ENCODE assay signal across 8 cellular contexts in genomic region chr14:23551266-23552028, GRCh38. TPM values are rescaled to one million over a fixed set of nuclear protein-coding genes. Genes with fewer than 3 reads are reported as not detected.
DNase-seq lines count a peak whose midpoint lies in the region; ATAC-seq, FAIRE-seq and TF ChIP-seq lines count a peak whose summit lies in the region.

Gene ZFHX2 (minus strand): TSS chr14:23551765. CDS start chr14:23535325, 16,440 bp downstream.

- no TSS peak for BruUV-seq in endothelial cell of umbilical vein (replicated peaks; lab: Mats Ljungman, UMichigan)

- no peak for TF ChIP-seq POLR2A in endothelial cell of umbilical vein (IDR thresholded peaks at IDR 0.05; ENCODE audit: low read depth, low read length)

- intact Hi-C loops in endothelial cell of umbilical vein (cut with micrococcal nuclease) = no loop called here
- intact Hi-C loops in mucosa of descending colon (cut with DNase I, micrococcal nuclease) = no loop called here

- TF ChIP-seq CTCF in endothelial cell of umbilical vein (IDR thresholded peaks at IDR 0.05; ENCODE audit: extremely low read depth in 1 of 2, insufficient read depth in 1 of 2, low read depth in 1 of 2, low read length in 2 of 2) (no peak), mucosa of descending colon (IDR thresholded peaks at IDR 0.05) (no peak)

- H3K27me3 ChIP-seq in BLaER1 treated with 17β-estradiol and CSF1 and Interleukin-3, amounts not matched to agents 10 nM and 100 nM = no peaks in the 10 kb centered on the region
- H3K27me3 ChIP-seq in endothelial cell of umbilical vein (ENCODE audit: control insufficient read depth in 2 of 2, insufficient read depth in 2 of 2, low read length in 2 of 2) = peaks cover 23 to 25% of the 10 kb centered on the region in 2 experiments

- H3K9me1 ChIP-seq in endothelial cell of umbilical vein (replicated peaks; ENCODE audit: control insufficient read depth, extremely low read depth, insufficient read depth, low read length) = no peaks in the 10 kb centered on the region

- H3K36me3 ChIP-seq in BLaER1 treated with 17β-estradiol and CSF1 and Interleukin-3, amounts not matched to agents 10 nM and 100 nM = no peaks in the 10 kb centered on the region
- H3K36me3 ChIP-seq in endothelial cell of umbilical vein (ENCODE audit: control insufficient read depth in 2 of 2, extremely low read depth in 1 of 2, insufficient read depth in 2 of 2, low read length in 2 of 2) = no peaks in the 10 kb centered on the region
- no peaks in the 10 kb centered on the region for H3K36me3 ChIP-seq in mucosa of descending colon (ENCODE audit: low read depth)

- CTCF ChIA-PET in endothelial cell of umbilical vein (lab: Charles Lee) = interaction anchor here (0.7 to 1.5 kb wide), 6 partner anchors 8 to 81 kb away, joined by 3 to 4 read pairs (median 3); no protein-coding TSS in a partner anchor

- FAIRE-seq in endothelial cell of umbilical vein (lab: Jason Lieb, UNC) = peak; percentile 64

- dilution Hi-C loops in endothelial cell of umbilical vein (cut with MboI; ENCODE audit: extremely low pct_ligation_motif_present, low sequenced_read_pairs) = no loop called here

- H4K20me1 ChIP-seq in BLaER1 treated with 17β-estradiol and CSF1 and Interleukin-3, amounts not matched to agents 10 nM and 100 nM = no peaks in the 10 kb centered on the region
- H4K20me1 ChIP-seq in endothelial cell of umbilical vein (replicated peaks; ENCODE audit: control insufficient read depth, extremely low read depth, insufficient read depth, low read length) = no peaks in the 10 kb centered on the region

- H3K9me3 ChIP-seq in BLaER1 treated with 17β-estradiol and CSF1 and Interleukin-3, amounts not matched to agents 10 nM and 100 nM (replicated peaks in 1 of 11) = no peaks in the 10 kb centered on the region
- H3K9me3 ChIP-seq in endothelial cell of umbilical vein (replicated peaks; ENCODE audit: control insufficient read depth, insufficient read depth, low read length) = no peaks in the 10 kb centered on the region
- H3K9me3 ChIP-seq in mucosa of descending colon = no peaks in the 10 kb centered on the region

- DNase-seq in HUDEP-2 (lab: John Stamatoyannopoulos, UW; ENCODE audit: unreplicated experiment in 76 of 76) (peak in 66 of 76 experiments; percentile 17 to 80 (median 57)), NOMO-1 (lab: John Stamatoyannopoulos, UW; ENCODE audit: unreplicated experiment in 2 of 2) (peak; percentile 53 to 57), endothelial cell of umbilical vein (ENCODE audit: low read depth, low spot score) (peak; percentile 70), mucosa of descending colon (peak; percentile 86 to 91 (median 89))
- peak; percentile 61 to 64 (median 63) for DNase-seq in activated CD8-positive, alpha-beta memory T cell treated with anti-CD3 and anti-CD28 coated beads for 48 hours (ENCODE audit: low read depth in 2 of 3, low spot score in 2 of 3)
- DNase-seq in stimulated activated CD8-positive, alpha-beta memory T cell treated with anti-CD3 and anti-CD28 coated beads, Interleukin-2, amount 100 ng/mL, for 1 hour (ENCODE audit: low read depth in 2 of 2) = peak; percentile 38 to 39

- H3K4me3 ChIP-seq in BLaER1 treated with 17β-estradiol and CSF1 and Interleukin-3, amounts not matched to agents 10 nM and 100 nM = peak within 1 kb of the TSS; percentile 70 to 81 (median 76)
- H3K4me3 ChIP-seq in endothelial cell of umbilical vein (replicated peaks in 1 of 3; ENCODE audit: insufficient read depth in 1 of 3, low read depth in 1 of 3, low read length in 3 of 3) = peak within 1 kb of the TSS; percentile 47 to 84 (median 77)
- peak within 1 kb of the TSS; percentile 13 for H3K4me3 ChIP-seq in mucosa of descending colon

- peak within 1 kb of the TSS; percentile 97 for H2AFZ ChIP-seq in endothelial cell of umbilical vein (ENCODE audit: low read depth, low read length)

- POLR2A ChIA-PET in endothelial cell of umbilical vein (lab: Charles Lee) = interaction anchor here (0.7 kb wide), 1 partner anchor 16 kb away, joined by 5 read pairs; no protein-coding TSS in a partner anchor

- peak within 1 kb of the TSS; percentile 45 to 71 (median 62); a peak in 19 of 22 replicates for H3K27ac ChIP-seq in BLaER1 treated with 17β-estradiol and CSF1 and Interleukin-3, amounts not matched to agents 10 nM and 100 nM
- H3K27ac ChIP-seq in endothelial cell of umbilical vein (ENCODE audit: insufficient read depth, low read depth, low read length) = no peak within 1 kb of the TSS

- ATAC-seq in GM19455 (IDR thresholded peaks at IDR 0.05; ENCODE audit: unreplicated experiment) (peak; percentile 45), mucosa of descending colon (peak; percentile 77)

- H3K79me2 ChIP-seq in endothelial cell of umbilical vein (ENCODE audit: control insufficient read depth, insufficient read depth, low read length) = peaks cover 2% of the 10 kb centered on the region

- H3K4me1 ChIP-seq in BLaER1 treated with 17β-estradiol and CSF1 and Interleukin-3, amounts not matched to agents 10 nM and 100 nM = peaks cover 31 to 40% (median 34%) of the 10 kb centered on the region in 10 experiments
- H3K4me1 ChIP-seq in endothelial cell of umbilical vein (ENCODE audit: control insufficient read depth, extremely low read depth, insufficient read depth, low read length) = peaks cover 12% of the 10 kb centered on the region
- peaks cover 9% of the 10 kb centered on the region for H3K4me1 ChIP-seq in mucosa of descending colon (ENCODE audit: low read depth)

- peak within 1 kb of the TSS; percentile 66 to 81 (median 75) for H3K9ac ChIP-seq in BLaER1 treated with 17β-estradiol and CSF1 and Interleukin-3, amounts not matched to agents 10 nM and 100 nM
- H3K9ac ChIP-seq in endothelial cell of umbilical vein (replicated peaks; ENCODE audit: extremely low read depth, insufficient read depth, low read length) = peak within 1 kb of the TSS; percentile 12

- H3K4me2 ChIP-seq in BLaER1 treated with 17β-estradiol and CSF1 and Interleukin-3, amounts not matched to agents 10 nM and 100 nM = peak within 1 kb of the TSS; percentile 85 to 97 (median 91)
- peak within 1 kb of the TSS; percentile 87 for H3K4me2 ChIP-seq in endothelial cell of umbilical vein (ENCODE audit: insufficient read depth, low read length)

TF ChIP-seq in endothelial cell of umbilical vein, 7 proteins besides CTCF, POLR2A, EP300 and RAD21:
- TF ChIP-seq EZH2 (IDR thresholded peaks at IDR 0.05; ENCODE audit: borderline replicate concordance, low read depth, low read length, severe bottlenecking) (no peak), JUN (IDR thresholded peaks at IDR 0.05; ENCODE audit: borderline replicate concordance, insufficient read depth, insufficient read length, low read depth) (no peak), FOS (IDR thresholded peaks at IDR 0.05; ENCODE audit: borderline replicate concordance, insufficient read depth, low read length) (no peak), GATA2 (IDR thresholded peaks at IDR 0.05; ENCODE audit: insufficient read depth, insufficient read length, low read depth, low read length) (no peak), MYC (IDR thresholded peaks at IDR 0.05; ENCODE audit: low read depth, low read length) (no peak), POLR2AphosphoS5 (IDR thresholded peaks at IDR 0.05; ENCODE audit: insufficient read depth, low read depth, low read length) (no peak), MAX (IDR thresholded peaks at IDR 0.05; ENCODE audit: insufficient read depth, insufficient read length) (no peak)

RNA-seq across cellular contexts. Expression of gene ZFHX2, which starts in this region (rescaled TPM):
- total RNA-seq in endothelial cell of umbilical vein (2.0 and 2.3 TPM in 2 replicates), mucosa of descending colon (1 to 10 TPM in 2 of 3 donors, under 1 TPM in 1; 0.92 to 3.2 (median 1.6) TPM)
- 0.21 and 0.25 TPM in 2 replicates for polyA plus RNA-seq in endothelial cell of umbilical vein
- 0.14 and 0.17 TPM in 2 replicates for polyA plus RNA-seq in endothelial cell of umbilical vein (2011; cell fraction: cytosol; rRNA removed)
- 0.50 and 0.86 TPM in 2 replicates for polyA plus RNA-seq in endothelial cell of umbilical vein (2011; cell fraction: nucleus; rRNA removed)
- 0.94 and 1.1 TPM in 2 replicates for polyA plus RNA-seq in endothelial cell of umbilical vein (2012)
- 0.53 and 1.1 TPM in 2 replicates for polyA minus RNA-seq in endothelial cell of umbilical vein
- polyA minus RNA-seq in endothelial cell of umbilical vein (2011; cell fraction: cytosol; rRNA and poly(A)+ RNA removed) = not detected
- polyA minus RNA-seq in endothelial cell of umbilical vein (2011; cell fraction: nucleus; rRNA and poly(A)+ RNA removed) = 1.6 and 1.7 TPM in 2 replicates

Comparison
In these comparisons a context has a peak if more than half of its experiments do, and no peak if none do; other contexts are left out.
1. H3K4me3 ChIP-seq: peak in every context shown above with its lines; median percentile 77 in endothelial cell of umbilical vein; 76 in BLaER1 treated with 17β-estradiol and CSF1 and Interleukin-3, amounts not matched to agents 10 nM and 100 nM; 13 in mucosa of descending colon.
2. DNase-seq: peak in every context shown above with its lines; median percentile 89 in mucosa of descending colon; 70 in endothelial cell of umbilical vein; 63 in activated CD8-positive, alpha-beta memory T cell treated with anti-CD3 and anti-CD28 coated beads for 48 hours; 57 in HUDEP-2; 55 in NOMO-1; 38 in stimulated activated CD8-positive, alpha-beta memory T cell treated with anti-CD3 and anti-CD28 coated beads, Interleukin-2, amount 100 ng/mL, for 1 hour.